ENCODE assay signal across 8 cellular contexts in genomic region chr10:69769395-69769989, GRCh38. TPM values are rescaled to one million over a fixed set of nuclear protein-coding genes. Genes with fewer than 3 reads are reported as not detected.
A peak's percentile ranks its signal among the peaks of the same experiment; 100 is the strongest.
DNase-seq lines count a peak whose midpoint lies in the region; ATAC-seq, FAIRE-seq and TF ChIP-seq lines count a peak whose summit lies in the region.

No MANE protein-coding gene starts in this region.

- DNase-seq in Daoy (ENCODE audit: low read depth) (peak; percentile 89), PC-3 (peak; percentile 89), neural progenitor cell (ENCODE audit: low spot score) (peak; percentile 40), NCI-H187 treated with DMSO at 0.1 percent for 48 hours (lab: John Stamatoyannopoulos, UW) (no peak), prostate gland (ENCODE audit: low spot score) (no peak), GM19239 (ENCODE audit: insufficient read length, low spot score) (no peak)
- DNase-seq in effector CD4-positive, alpha-beta T cell: no peak

- H3K4me3 ChIP-seq in PC-3 (ENCODE audit: low read length): peak overlapping the region; percentile 45
- no peak overlapping the region for H3K4me3 ChIP-seq in neural progenitor cell
- no peak overlapping the region for H3K4me3 ChIP-seq in prostate gland

- POLR2A ChIA-PET in PC-3 (lab: Charles Lee; ENCODE audit: unreplicated experiment): no interaction called here

- TF ChIP-seq CTCF in PC-3 (conservative IDR thresholded peaks at IDR 0.05; ENCODE audit: low read depth, low read length) (no peak), neural progenitor cell (IDR thresholded peaks at IDR 0.05) (no peak), prostate gland (IDR thresholded peaks at IDR 0.05) (no peak)

- 39% methylated on average over 9 of the region's 9 CpGs for WGBS in prostate gland

- H3K27ac Mint-ChIP-seq in neural progenitor cell: peak overlapping the region; percentile 24

- no peak for TF ChIP-seq POLR2A in prostate gland (IDR thresholded peaks at IDR 0.05)

- H3K79me2 ChIP-seq in PC-3 (ENCODE audit: low read length): no peaks in the 10 kb centered on the region
- H3K79me2 ChIP-seq in neural progenitor cell (ENCODE audit: low read depth): no peaks in the 10 kb centered on the region

- CTCF ChIA-PET in PC-3 (lab: Charles Lee): interaction anchor here (0.5 to 0.7 kb wide), 2 partner anchors 32 to 347 kb away, joined by 3 to 6 read pairs; no protein-coding TSS in a partner anchor

- H2AFZ ChIP-seq in PC-3 (ENCODE audit: low read length) (peak overlapping the region; percentile 66), neural progenitor cell (replicated peaks) (peak overlapping the region; percentile 54)

- peak overlapping the region; percentile 74 for H3K4me2 ChIP-seq in PC-3 (ENCODE audit: low read length)
- H3K4me2 ChIP-seq in neural progenitor cell: no peak overlapping the region

- intact Hi-C loops in PC-3 (cut with micrococcal nuclease) (loop anchor here (1.0 kb wide), 1 partner anchor 33 kb away; no protein-coding TSS in a partner anchor), prostate gland (cut with DNase I) (no loop called here)

- BruUV-seq in PC-3 (replicated peaks; lab: Mats Ljungman, UMichigan): no TSS peak

- H3K36me3 Mint-ChIP-seq in neural progenitor cell: no peaks in the 10 kb centered on the region

- H4K20me1 ChIP-seq in PC-3 (ENCODE audit: low read length) (no peaks in the 10 kb centered on the region), neural progenitor cell (ENCODE audit: low read depth) (no peaks in the 10 kb centered on the region)

- H3K27ac ChIP-seq in PC-3 (ENCODE audit: low read length) (no peak overlapping the region), neural progenitor cell (no peak overlapping the region), prostate gland (no peak overlapping the region)

- H3K4me1 ChIP-seq in PC-3 (ENCODE audit: insufficient read depth, low read length): peaks cover 14% of the 10 kb centered on the region
- H3K4me1 ChIP-seq in neural progenitor cell: peaks cover 7% of the 10 kb centered on the region
- H3K4me1 ChIP-seq in prostate gland (replicated peaks): no peaks in the 10 kb centered on the region

- no peak for FAIRE-seq in GM19239 (lab: Jason Lieb, UNC)

- no peaks in the 10 kb centered on the region for H3K36me3 ChIP-seq in PC-3 (ENCODE audit: low read depth, low read length)
- no peaks in the 10 kb centered on the region for H3K36me3 ChIP-seq in neural progenitor cell
- H3K36me3 ChIP-seq in prostate gland: no peaks in the 10 kb centered on the region

- H3F3A ChIP-seq in PC-3 (ENCODE audit: low read length, unreplicated experiment) (no peaks in the 10 kb centered on the region), neural progenitor cell (ENCODE audit: low read depth) (no peaks in the 10 kb centered on the region)

- H3K27me3 Mint-ChIP-seq in neural progenitor cell (ENCODE audit: insufficient read depth, low read depth): peaks cover 11% of the 10 kb centered on the region

- no peaks in the 10 kb centered on the region for H3K9me2 ChIP-seq in PC-3 (replicated peaks; ENCODE audit: low read length)

- H3K9ac ChIP-seq in PC-3 (ENCODE audit: low read length): no peak overlapping the region
- H3K9ac ChIP-seq in neural progenitor cell: no peak overlapping the region

- H3K4me1 Mint-ChIP-seq in neural progenitor cell: peaks cover 21% of the 10 kb centered on the region

- H3K27me3 ChIP-seq in PC-3 (ENCODE audit: low read length): no peaks in the 10 kb centered on the region
- H3K27me3 ChIP-seq in neural progenitor cell: no peaks in the 10 kb centered on the region
- H3K27me3 ChIP-seq in prostate gland (replicated peaks; ENCODE audit: insufficient read depth): no peaks in the 10 kb centered on the region

- peak; percentile 99 for ATAC-seq in PC-3
- peak; percentile 47 for ATAC-seq in esophagus mucosa

- H3K9me3 Mint-ChIP-seq in neural progenitor cell: no peaks in the 10 kb centered on the region

- H3K4me3 Mint-ChIP-seq in neural progenitor cell: peak overlapping the region; percentile 7

- H3K9me3 ChIP-seq in PC-3 (ENCODE audit: low read length) (no peaks in the 10 kb centered on the region), neural progenitor cell (ENCODE audit: low read depth) (no peaks in the 10 kb centered on the region), prostate gland (no peaks in the 10 kb centered on the region)

RNA-seq across cellular contexts. Expression of gene COL13A1, which starts 32.2 kb away (rescaled TPM):
- 13.0 and 19.5 TPM in 2 replicates for total RNA-seq in Daoy (2014; rRNA removed; shearing (Covaris generic))
- total RNA-seq in PC-3 (2014; rRNA removed) (201 and 299 TPM in 2 replicates), esophagus mucosa (0.92 TPM), neural progenitor cell (ENCODE audit: low replicate concordance) (1.3 and 9.5 TPM in 2 replicates), prostate gland (1 to 10 TPM; 2.1 to 3.0 TPM)

Comparison
In these comparisons a context has a peak if more than half of its experiments do, and no peak if none do; other contexts are left out.
1. DNase-seq: peak in Daoy (single experiment), PC-3 (single experiment) and neural progenitor cell (single experiment); none in NCI-H187 treated with DMSO at 0.1 percent for 48 hours (single experiment), prostate gland (single experiment), GM19239 (single experiment) and effector CD4-positive, alpha-beta T cell (single experiment).